ENCODE assay signal across 8 cellular contexts in the genomic region with DNA sequence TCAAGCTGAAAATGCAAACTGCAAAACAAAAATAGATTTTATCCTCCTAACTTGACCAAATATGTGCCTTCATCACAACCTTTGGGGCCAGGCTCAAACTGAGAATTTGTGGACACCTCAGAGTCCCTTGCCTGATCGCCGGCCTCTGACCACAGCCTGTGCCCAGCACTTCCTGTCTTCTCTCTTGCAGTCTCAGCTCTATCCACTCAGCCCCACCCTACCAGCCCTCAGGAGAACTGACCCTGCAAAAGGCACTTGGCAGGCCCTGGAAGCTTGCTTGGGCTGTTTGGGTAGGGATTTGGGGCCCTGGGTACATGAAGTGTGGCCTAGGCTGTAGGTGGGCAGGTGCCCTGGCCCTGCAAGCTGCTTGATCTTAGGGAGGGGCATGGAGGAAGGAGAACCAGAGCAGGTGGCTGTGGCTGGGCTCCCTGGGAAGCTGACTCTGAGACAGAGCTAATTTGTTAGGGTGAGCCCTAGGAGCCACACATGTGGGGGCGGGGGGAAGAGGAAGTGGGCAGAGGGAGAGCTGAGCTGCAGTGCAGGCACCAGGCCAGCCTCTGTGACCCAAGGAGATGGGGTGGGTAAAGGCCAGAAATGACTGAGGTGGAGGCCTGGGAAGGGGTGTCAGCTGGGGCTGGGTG. TPM values are rescaled to one million over a fixed set of nuclear protein-coding genes. Genes with fewer than 3 reads are reported as not detected.
DNase-seq lines count a peak whose midpoint lies in the region; ATAC-seq, FAIRE-seq and TF ChIP-seq lines count a peak whose summit lies in the region.

No MANE protein-coding gene starts in this region.

- no peak overlapping the region for H2BK12ac ChIP-seq in mesenchymal stem cell (ENCODE audit: low read length in 2 of 2)

- H2BK120ac ChIP-seq in mesenchymal stem cell (ENCODE audit: low read depth, low read length) = no peak overlapping the region

- no peak overlapping the region for H3K23ac ChIP-seq in mesenchymal stem cell (ENCODE audit: low read length in 2 of 2)

- H3K27ac ChIP-seq in right lobe of liver (no peak overlapping the region), HepG2 (ENCODE audit: extremely low read length, insufficient read depth, low read length) (no peak overlapping the region), mesenchymal stem cell (ENCODE audit: low read length, poor library complexity, severe bottlenecking) (no peak overlapping the region), vagina (peak overlapping the region; percentile 55)

- no peak overlapping the region for H3K27ac Mint-ChIP-seq in activated CD8-positive, alpha-beta T cell treated with anti-CD3 and anti-CD28 coated beads for 36 hours

- H3K27me3 Mint-ChIP-seq in activated CD8-positive, alpha-beta T cell treated with anti-CD3 and anti-CD28 coated beads for 36 hours = peaks cover 41% of the 10 kb centered on the region

- no TSS peak for BruUV-seq in HepG2 (replicated peaks; lab: Mats Ljungman, UMichigan)

- TF ChIP-seq POLR2A in right lobe of liver (IDR thresholded peaks at IDR 0.05) = no peak
- TF ChIP-seq POLR2A in HepG2 (IDR thresholded peaks at IDR 0.05; ENCODE audit: insufficient read depth in 1 of 2, low read depth in 2 of 2, low read length in 2 of 2) = no peak
- no peak for TF ChIP-seq POLR2A in vagina (IDR thresholded peaks at IDR 0.05)

- H4K8ac ChIP-seq in mesenchymal stem cell (ENCODE audit: low read length) = no peak overlapping the region

- H2AK5ac ChIP-seq in mesenchymal stem cell (ENCODE audit: low read length, severe bottlenecking) = no peak overlapping the region

- ATAC-seq in right lobe of liver (peak; percentile 26 to 45 (median 40)), HepG2 (no peak), GM21381 (IDR thresholded peaks at IDR 0.05; ENCODE audit: unreplicated experiment) (no peak)
- peak; percentile 61 for ATAC-seq in activated CD8-positive, alpha-beta T cell treated with anti-CD3 and anti-CD28 coated beads for 36 hours

- H3K36me3 ChIP-seq in right lobe of liver (no peaks in the 10 kb centered on the region), HepG2 (replicated peaks in 1 of 2; ENCODE audit: control insufficient read depth in 1 of 2, insufficient read depth in 2 of 2, low read length in 2 of 2) (no peaks in the 10 kb centered on the region), mesenchymal stem cell (ENCODE audit: control insufficient read depth in 1 of 2, insufficient read depth in 2 of 2, low read depth in 1 of 2, low read length in 2 of 2) (peaks cover 0 to 4% of the 10 kb centered on the region in 2 experiments), vagina (no peaks in the 10 kb centered on the region)

- no peaks in the 10 kb centered on the region for H3K36me3 Mint-ChIP-seq in activated CD8-positive, alpha-beta T cell treated with anti-CD3 and anti-CD28 coated beads for 36 hours (ENCODE audit: low read depth)

- no peak overlapping the region for H3K9ac ChIP-seq in HepG2 (ENCODE audit: insufficient read depth, low read depth, low read length)
- H3K9ac ChIP-seq in mesenchymal stem cell (ENCODE audit: low read length) = no peak overlapping the region

- FAIRE-seq in HepG2 (lab: Jason Lieb, UNC) = no peak

- peaks cover 14% of the 10 kb centered on the region for H3K4me1 Mint-ChIP-seq in activated CD8-positive, alpha-beta T cell treated with anti-CD3 and anti-CD28 coated beads for 36 hours (ENCODE audit: low read depth)

- peak overlapping the region; percentile 6 for H4K91ac ChIP-seq in mesenchymal stem cell (ENCODE audit: low read length)

- H3K4me1 ChIP-seq in right lobe of liver = peaks cover 0 to 6% (median 0%) of the 10 kb centered on the region in 4 donors
- no peaks in the 10 kb centered on the region for H3K4me1 ChIP-seq in HepG2 (ENCODE audit: insufficient read depth, low read length)
- H3K4me1 ChIP-seq in mesenchymal stem cell (ENCODE audit: control insufficient read depth, insufficient read depth, low read depth, low read length) = peaks cover 26% of the 10 kb centered on the region
- H3K4me1 ChIP-seq in vagina = peaks cover 32% of the 10 kb centered on the region

- no peak for TF ChIP-seq CTCF in right lobe of liver (IDR thresholded peaks at IDR 0.05)
- TF ChIP-seq CTCF in HepG2 (CRISPR knock-in tag; IDR thresholded peaks at IDR 0.05) = no peak
- no peak for TF ChIP-seq CTCF in activated CD8-positive, alpha-beta T cell treated with anti-CD3 and anti-CD28 coated beads for 36 hours (IDR thresholded peaks at IDR 0.05)
- no peak for TF ChIP-seq CTCF in vagina (IDR thresholded peaks at IDR 0.05)

- H3K4ac ChIP-seq in mesenchymal stem cell (ENCODE audit: low read depth in 1 of 2, low read length in 2 of 2) = no peak overlapping the region

- H4K20me1 ChIP-seq in HepG2 (ENCODE audit: insufficient read depth, low read length) = no peaks in the 10 kb centered on the region

- no peak overlapping the region for H3K18ac ChIP-seq in mesenchymal stem cell (ENCODE audit: low read depth in 1 of 2, low read length in 2 of 2)

- H3K4me2 ChIP-seq in HepG2 (ENCODE audit: low read depth, low read length) (no peak overlapping the region), mesenchymal stem cell (ENCODE audit: low read length, poor library complexity, severe bottlenecking) (no peak overlapping the region)

- H3K9me3 ChIP-seq in right lobe of liver (no peaks in the 10 kb centered on the region), HepG2 (ENCODE audit: low read length) (no peaks in the 10 kb centered on the region), mesenchymal stem cell (ENCODE audit: control insufficient read depth, low read length) (no peaks in the 10 kb centered on the region), vagina (no peaks in the 10 kb centered on the region)

- H3K4me3 ChIP-seq in right lobe of liver = no peak overlapping the region
- no peak overlapping the region for H3K4me3 ChIP-seq in HepG2 (replicated peaks in 1 of 3; ENCODE audit: insufficient read depth in 1 of 3, low read depth in 2 of 3, low read length in 3 of 3)
- H3K4me3 ChIP-seq in mesenchymal stem cell (ENCODE audit: insufficient read depth in 1 of 2, low read depth in 1 of 2, low read length in 2 of 2) = no peak overlapping the region
- no peak overlapping the region for H3K4me3 ChIP-seq in vagina

- TF ChIP-seq EP300 in HepG2 (IDR thresholded peaks at IDR 0.05; ENCODE audit: low read depth in 2 of 2, low read length in 2 of 2) (no peak), HepG2 (CRISPR knock-in tag; IDR thresholded peaks at IDR 0.05; ENCODE audit: borderline replicate concordance) (no peak)

- WGBS in right lobe of liver (ENCODE audit: insufficient coverage, low coverage, low lambda C conversion rate, missing lambda C conversion rate) = 46% methylated on average over 2 of the region's 3 CpGs
- 15% methylated on average over 3 of the region's 3 CpGs for WGBS in HepG2 (ENCODE audit: low lambda C conversion rate)
- 63% methylated on average over 3 of the region's 3 CpGs for WGBS in mesenchymal stem cell

- DNase-seq in right lobe of liver (peak; percentile 59 to 70 (median 69)), HepG2 (ENCODE audit: low spot score) (no peak), mesenchymal stem cell (no peak), vagina (ENCODE audit: extremely low spot score in 2 of 2) (no peak), DMS114 treated with DMSO at 0.1 percent for 48 hours (lab: John Stamatoyannopoulos, UW; ENCODE audit: unreplicated experiment) (no peak), SHP77 (lab: John Stamatoyannopoulos, UW) (no peak)
- peak; percentile 75 for DNase-seq in activated CD8-positive, alpha-beta T cell treated with anti-CD3 and anti-CD28 coated beads for 36 hours

- no peaks in the 10 kb centered on the region for H3K79me2 ChIP-seq in HepG2 (ENCODE audit: insufficient read depth, low read length)

- no peak for TF ChIP-seq RAD21 in HepG2 (CRISPR knock-in tag; IDR thresholded peaks at IDR 0.05)

- POLR2A ChIA-PET in HepG2 (lab: Yijun Ruan, JAX) = no interaction called here
- POLR2A ChIA-PET in activated CD8-positive, alpha-beta T cell treated with anti-CD3 and anti-CD28 coated beads for 36 hours (lab: Charles Lee) = interaction anchor here (0.6 kb wide), 1 partner anchor 48 kb away, joined by 3 read pairs; no protein-coding TSS in a partner anchor

- in situ Hi-C loops in HepG2 (cut with HindIII; ENCODE audit: extremely low pct_ligation_motif_present, low pct_unique_long_range_greater_than_20kb) = loop anchor here (5.0 to 25.0 kb wide), 2 partner anchors 178 to 453 kb away; no protein-coding TSS in a partner anchor

- intact Hi-C loops in right lobe of liver (cut with DNase I) = loop anchor here (5.0 to 10.0 kb wide), 2 partner anchors 178 to 470 kb away; no protein-coding TSS in a partner anchor
- intact Hi-C loops in HepG2 (cut with micrococcal nuclease; ENCODE audit: unreplicated experiment) = loop anchor here (5.0 kb wide), 1 partner anchor 502 kb away; no protein-coding TSS in a partner anchor
- intact Hi-C loops in activated CD8-positive, alpha-beta T cell treated with anti-CD3 and anti-CD28 coated beads for 36 hours (cut with micrococcal nuclease) = no loop called here
- intact Hi-C loops in vagina (cut with DNase I) = loop anchor here (5.0 kb wide), 1 partner anchor 623 kb away; no protein-coding TSS in a partner anchor

- H3K79me1 ChIP-seq in mesenchymal stem cell (replicated peaks; ENCODE audit: low read length, poor library complexity, severe bottlenecking) = no peaks in the 10 kb centered on the region

- CTCF ChIA-PET in HepG2 (lab: Yijun Ruan, JAX; ENCODE audit: low intra/inter-chr PET ratio, low total read pairs) = no interaction called here
- CTCF ChIA-PET in activated CD8-positive, alpha-beta T cell treated with anti-CD3 and anti-CD28 coated beads for 36 hours (lab: Charles Lee) = interaction anchor here (15.6 kb wide), 1 partner anchor 173 kb away, joined by 390 read pairs; no protein-coding TSS in a partner anchor

- H3K9me3 Mint-ChIP-seq in activated CD8-positive, alpha-beta T cell treated with anti-CD3 and anti-CD28 coated beads for 36 hours = no peaks in the 10 kb centered on the region

- no peak overlapping the region for H2BK5ac ChIP-seq in mesenchymal stem cell (ENCODE audit: low read depth, low read length, poor library complexity, severe bottlenecking)

- no peak overlapping the region for H3K4me3 Mint-ChIP-seq in activated CD8-positive, alpha-beta T cell treated with anti-CD3 and anti-CD28 coated beads for 36 hours

- H3K27me3 ChIP-seq in right lobe of liver (no peaks in the 10 kb centered on the region), HepG2 (ENCODE audit: control insufficient read depth in 1 of 2, insufficient read depth in 2 of 2, low read length in 2 of 2) (peaks cover 0 to 24% of the 10 kb centered on the region in 2 experiments; a peak in 3 of 5 replicates), mesenchymal stem cell (ENCODE audit: control insufficient read depth in 1 of 2, insufficient read depth in 1 of 2, low read length in 2 of 2) (no peaks in the 10 kb centered on the region), vagina (no peaks in the 10 kb centered on the region)

- H2BK15ac ChIP-seq in mesenchymal stem cell (ENCODE audit: low read depth, poor library complexity, severe bottlenecking) = no peak overlapping the region

- H2AFZ ChIP-seq in HepG2 (ENCODE audit: low read length) (no peak overlapping the region), mesenchymal stem cell (ENCODE audit: low read depth, low read length) (no peak overlapping the region)

- H3K14ac ChIP-seq in mesenchymal stem cell (ENCODE audit: low read length in 2 of 2) = peak overlapping the region in 1 of 2 experiments; percentile 2

RNA-seq across cellular contexts. Expression of gene CLEC3B, which starts 8.6 kb away (rescaled TPM):
- total RNA-seq in right lobe of liver (10 to 100 TPM; 14.4 to 22.1 (median 19.6) TPM), HepG2 (2016; rRNA removed; fragmentation: Illumina TruSeq; extraction: Trizol) (not detected in 2 replicates), vagina (41.7 TPM)
- not detected in 2 replicates for total RNA-seq in HepG2 (2016; cell fraction: cytosol; rRNA removed; fragmentation: Illumina TruSeq; extraction: Trizol; ENCODE audit: low read depth)
- total RNA-seq in HepG2 (2016; cell fraction: insoluble cytoplasmic fraction; rRNA removed; fragmentation: Illumina TruSeq; extraction: Trizol) = not detected in 2 replicates
- not detected in 2 replicates for total RNA-seq in HepG2 (2016; cell fraction: membrane; rRNA removed; fragmentation: Illumina TruSeq; extraction: Trizol)
- total RNA-seq in HepG2 (2016; cell fraction: nucleus; rRNA removed; fragmentation: Illumina TruSeq; extraction: Trizol) = not detected in 2 replicates
- polyA plus RNA-seq in HepG2 (2011; rRNA removed) = 0.07 and 0.10 TPM in 2 replicates
- polyA plus RNA-seq in HepG2 (2011; cell fraction: cytosol; rRNA removed) = not detected in 2 replicates
- 0.39 and 0.47 TPM in 2 replicates for polyA plus RNA-seq in HepG2 (2011; cell fraction: nucleus; rRNA removed)
- 0.24 TPM in 1 of 2 replicates, not detected in the other for polyA plus RNA-seq in HepG2 (2012)
- polyA plus RNA-seq in HepG2 (2016; cell fraction: cytosol; fragmentation: Illumina TruSeq; extraction: Trizol; ENCODE audit: low read depth) = not detected in 2 replicates
- polyA plus RNA-seq in HepG2 (2016; cell fraction: insoluble cytoplasmic fraction; fragmentation: Illumina TruSeq; extraction: Trizol; ENCODE audit: low read depth) = not detected in 2 replicates
- not detected in 2 replicates for polyA plus RNA-seq in HepG2 (2016; cell fraction: membrane; fragmentation: Illumina TruSeq; extraction: Trizol; ENCODE audit: low read depth)
- 0.77 TPM in 1 of 2 replicates, not detected in the other for polyA plus RNA-seq in HepG2 (2016; cell fraction: nucleus; fragmentation: Illumina TruSeq; extraction: Trizol; ENCODE audit: insufficient read depth, low read depth)
- polyA minus RNA-seq in HepG2 (2011; rRNA and poly(A)+ RNA removed; ENCODE audit: low replicate concordance) = 0.37 TPM in 1 of 2 replicates, not detected in the other
- polyA minus RNA-seq in HepG2 (2011; cell fraction: cytosol; rRNA and poly(A)+ RNA removed) = not detected in 2 replicates
- polyA minus RNA-seq in HepG2 (2011; cell fraction: nucleus; rRNA and poly(A)+ RNA removed) = 0.77 TPM in 1 of 2 replicates, not detected in the other
- not detected for total RNA-seq in activated CD8-positive, alpha-beta T cell treated with anti-CD3 and anti-CD28 coated beads for 36 hours
- polyA plus RNA-seq in mesenchymal stem cell (2013, experiment 1 of 2) = 0.51 TPM
- 0.70 TPM for polyA plus RNA-seq in mesenchymal stem cell (2013, experiment 2 of 2)

RNA-seq across cellular contexts. Expression of gene EXOSC7, which starts 58.7 kb away (rescaled TPM):
- 10 to 100 TPM; 15.1 to 25.7 (median 15.9) TPM for total RNA-seq in right lobe of liver
- total RNA-seq in HepG2 (2016; rRNA removed; fragmentation: Illumina TruSeq; extraction: Trizol) = 74.7 and 81.9 TPM in 2 replicates
- 14.7 and 18.3 TPM in 2 replicates for total RNA-seq in HepG2 (2016; cell fraction: cytosol; rRNA removed; fragmentation: Illumina TruSeq; extraction: Trizol; ENCODE audit: low read depth)
- 74.4 and 92.0 TPM in 2 replicates for total RNA-seq in HepG2 (2016; cell fraction: insoluble cytoplasmic fraction; rRNA removed; fragmentation: Illumina TruSeq; extraction: Trizol)
- 20.2 and 24.8 TPM in 2 replicates for total RNA-seq in HepG2 (2016; cell fraction: membrane; rRNA removed; fragmentation: Illumina TruSeq; extraction: Trizol)
- 45.8 and 52.9 TPM in 2 replicates for total RNA-seq in HepG2 (2016; cell fraction: nucleus; rRNA removed; fragmentation: Illumina TruSeq; extraction: Trizol)
- 56.8 and 68.3 TPM in 2 replicates for polyA plus RNA-seq in HepG2 (2011; rRNA removed)
- 69.7 and 74.0 TPM in 2 replicates for polyA plus RNA-seq in HepG2 (2011; cell fraction: cytosol; rRNA removed)
- polyA plus RNA-seq in HepG2 (2011; cell fraction: nucleus; rRNA removed) = 30.3 and 40.7 TPM in 2 replicates
- polyA plus RNA-seq in HepG2 (2012) = 56.8 and 61.8 TPM in 2 replicates
- 12.5 and 13.4 TPM in 2 replicates for polyA plus RNA-seq in HepG2 (2016; cell fraction: cytosol; fragmentation: Illumina TruSeq; extraction: Trizol; ENCODE audit: low read depth)
- 79.1 and 90.4 TPM in 2 replicates for polyA plus RNA-seq in HepG2 (2016; cell fraction: insoluble cytoplasmic fraction; fragmentation: Illumina TruSeq; extraction: Trizol; ENCODE audit: low read depth)
- polyA plus RNA-seq in HepG2 (2016; cell fraction: membrane; fragmentation: Illumina TruSeq; extraction: Trizol; ENCODE audit: low read depth) = 14.3 and 15.5 TPM in 2 replicates
- polyA plus RNA-seq in HepG2 (2016; cell fraction: nucleus; fragmentation: Illumina TruSeq; extraction: Trizol; ENCODE audit: insufficient read depth, low read depth) = 55.0 and 61.2 TPM in 2 replicates
- polyA minus RNA-seq in HepG2 (2011; rRNA and poly(A)+ RNA removed; ENCODE audit: low replicate concordance) = 54.6 and 79.4 TPM in 2 replicates
- polyA minus RNA-seq in HepG2 (2011; cell fraction: cytosol; rRNA and poly(A)+ RNA removed) = 14.5 and 18.1 TPM in 2 replicates
- 56.4 and 58.9 TPM in 2 replicates for polyA minus RNA-seq in HepG2 (2011; cell fraction: nucleus; rRNA and poly(A)+ RNA removed)
- 10 to 100 TPM; 79.8 to 80.7 TPM for total RNA-seq in activated CD8-positive, alpha-beta T cell treated with anti-CD3 and anti-CD28 coated beads for 36 hours
- 26.9 TPM for polyA plus RNA-seq in mesenchymal stem cell (2013, experiment 1 of 2)
- polyA plus RNA-seq in mesenchymal stem cell (2013, experiment 2 of 2) = 28.5 TPM
- 56.2 TPM for total RNA-seq in vagina

RNA-seq across cellular contexts. Expression of gene ZDHHC3, which starts 58.8 kb away (rescaled TPM):
- total RNA-seq in right lobe of liver = 10 to 100 TPM; 27.5 to 36.7 (median 32.0) TPM
- 40.8 and 44.1 TPM in 2 replicates for total RNA-seq in HepG2 (2016; rRNA removed; fragmentation: Illumina TruSeq; extraction: Trizol)
- total RNA-seq in HepG2 (2016; cell fraction: cytosol; rRNA removed; fragmentation: Illumina TruSeq; extraction: Trizol; ENCODE audit: low read depth) = 44.6 and 63.4 TPM in 2 replicates
- 38.9 TPM in 2 replicates for total RNA-seq in HepG2 (2016; cell fraction: insoluble cytoplasmic fraction; rRNA removed; fragmentation: Illumina TruSeq; extraction: Trizol)
- 88.8 and 95.5 TPM in 2 replicates for total RNA-seq in HepG2 (2016; cell fraction: membrane; rRNA removed; fragmentation: Illumina TruSeq; extraction: Trizol)
- total RNA-seq in HepG2 (2016; cell fraction: nucleus; rRNA removed; fragmentation: Illumina TruSeq; extraction: Trizol) = 32.2 and 35.0 TPM in 2 replicates
- polyA plus RNA-seq in HepG2 (2011; rRNA removed) = 63.2 and 65.7 TPM in 2 replicates
- 63.4 and 70.0 TPM in 2 replicates for polyA plus RNA-seq in HepG2 (2011; cell fraction: cytosol; rRNA removed)
- polyA plus RNA-seq in HepG2 (2011; cell fraction: nucleus; rRNA removed) = 49.3 and 50.0 TPM in 2 replicates
- polyA plus RNA-seq in HepG2 (2012) = 27.7 and 34.2 TPM in 2 replicates
- polyA plus RNA-seq in HepG2 (2016; cell fraction: cytosol; fragmentation: Illumina TruSeq; extraction: Trizol; ENCODE audit: low read depth) = 66.7 and 83.5 TPM in 2 replicates
- 39.8 and 49.2 TPM in 2 replicates for polyA plus RNA-seq in HepG2 (2016; cell fraction: insoluble cytoplasmic fraction; fragmentation: Illumina TruSeq; extraction: Trizol; ENCODE audit: low read depth)
- 86.9 and 101 TPM in 2 replicates for polyA plus RNA-seq in HepG2 (2016; cell fraction: membrane; fragmentation: Illumina TruSeq; extraction: Trizol; ENCODE audit: low read depth)
- 44.4 and 49.2 TPM in 2 replicates for polyA plus RNA-seq in HepG2 (2016; cell fraction: nucleus; fragmentation: Illumina TruSeq; extraction: Trizol; ENCODE audit: insufficient read depth, low read depth)
- 311 and 530 TPM in 2 replicates for polyA minus RNA-seq in HepG2 (2011; rRNA and poly(A)+ RNA removed; ENCODE audit: low replicate concordance)
- 26.9 and 42.4 TPM in 2 replicates for polyA minus RNA-seq in HepG2 (2011; cell fraction: cytosol; rRNA and poly(A)+ RNA removed)
- polyA minus RNA-seq in HepG2 (2011; cell fraction: nucleus; rRNA and poly(A)+ RNA removed) = 59.6 and 61.3 TPM in 2 replicates
- 10 to 100 TPM; 28.6 to 36.0 TPM for total RNA-seq in activated CD8-positive, alpha-beta T cell treated with anti-CD3 and anti-CD28 coated beads for 36 hours
- polyA plus RNA-seq in mesenchymal stem cell (2013, experiment 1 of 2) = 38.5 TPM
- polyA plus RNA-seq in mesenchymal stem cell (2013, experiment 2 of 2) = 39.8 TPM
- 83.5 TPM for total RNA-seq in vagina

Comparison
In these comparisons a context has a peak if more than half of its experiments do, and no peak if none do; other contexts are left out.
1. ATAC-seq: peak in right lobe of liver (4 of 4) and activated CD8-positive, alpha-beta T cell treated with anti-CD3 and anti-CD28 coated beads for 36 hours (single experiment); none in HepG2 (single experiment) and GM21381 (single experiment).
2. DNase-seq: peak in right lobe of liver (3 of 3) and activated CD8-positive, alpha-beta T cell treated with anti-CD3 and anti-CD28 coated beads for 36 hours (single experiment); none in HepG2 (single experiment), mesenchymal stem cell (single experiment), vagina (0 of 2), DMS114 treated with DMSO at 0.1 percent for 48 hours (single experiment) and SHP77 (0 of 2).
3. RNA of gene CLEC3B, which starts 8.6 kb away (total RNA-seq): 41.7 TPM in vagina (single experiment) and 14.4 to 22.1 TPM in right lobe of liver; not detected in HepG2 and not detected in activated CD8-positive, alpha-beta T cell treated with anti-CD3 and anti-CD28 coated beads for 36 hours; every median in the first group is over 10 times any median in the second.